ENCODE assay signal across 8 cellular contexts in the genomic region with DNA sequence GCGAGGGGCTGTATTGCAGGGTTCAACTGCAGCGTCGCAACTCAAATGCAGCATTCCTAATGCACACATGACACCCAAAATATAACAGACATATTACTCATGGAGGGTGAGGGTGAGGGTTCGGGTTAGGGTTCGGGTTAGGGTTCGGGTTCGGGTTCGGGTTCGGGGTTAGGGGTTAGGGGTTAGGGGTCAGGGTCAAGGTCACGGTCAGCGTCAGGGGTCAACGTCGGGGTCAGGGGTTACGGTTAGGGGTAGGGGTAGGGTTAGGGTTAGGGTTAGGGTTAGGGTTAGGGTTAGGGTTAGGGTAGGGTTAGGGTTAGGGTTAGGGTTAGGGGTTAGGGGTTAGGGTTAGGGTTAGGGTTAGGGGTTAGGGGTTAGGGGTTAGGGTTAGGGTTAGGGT. TPM values are rescaled to one million over a fixed set of nuclear protein-coding genes. Genes with fewer than 3 reads are reported as not detected.
DNase-seq lines count a peak whose midpoint lies in the region; ATAC-seq and TF ChIP-seq lines count a peak whose summit lies in the region.
"Not testable (repeated sequence)": the region's sequence is repeated elsewhere in the genome, so short reads cannot be mapped to it uniquely, and the experiment has no call there.

No MANE protein-coding gene starts in this region.

- not testable (repeated sequence) for H3K4me1 Mint-ChIP-seq in CD14-positive monocyte; stimulated activated naive CD8-positive, alpha-beta T cell treated with anti-CD3 and anti-CD28 coated beads, Interleukin-15, amount 100 ng/mL, for 72 hours

- not testable (repeated sequence) for H3K27ac Mint-ChIP-seq in CD14-positive monocyte; stimulated activated naive CD8-positive, alpha-beta T cell treated with anti-CD3 and anti-CD28 coated beads, Interleukin-15, amount 100 ng/mL, for 72 hours

- intact Hi-C loops in CD14-positive monocyte (cut with micrococcal nuclease); left cardiac atrium (cut with DNase I); lower lobe of right lung (cut with DNase I): not testable (repeated sequence)

- not testable (repeated sequence) for H3K4me3 ChIP-seq in GM23248; adipocyte (ENCODE audit: low read length); lower lobe of right lung

- not testable (repeated sequence) for TF ChIP-seq CTCF in CD14-positive monocyte (IDR thresholded peaks at IDR 0.05); lower lobe of right lung (IDR thresholded peaks at IDR 0.05)

- 75 to 77% methylated on average over 12 to 14 of the region's 14 CpGs for WGBS in GM23248 (ENCODE audit: low coverage in 1 of 2, low lambda C conversion rate in 2 of 2, missing lambda C conversion rate in 2 of 2), 2 experiments

- H3K4me2 ChIP-seq in GM23248 (ENCODE audit: unreplicated experiment), result not testable (repeated sequence)

- H3K27ac ChIP-seq in GM23248, lower lobe of right lung: not testable (repeated sequence)

- H3K9me3 Mint-ChIP-seq in CD14-positive monocyte; stimulated activated naive CD8-positive, alpha-beta T cell treated with anti-CD3 and anti-CD28 coated beads, Interleukin-15, amount 100 ng/mL, for 72 hours: not testable (repeated sequence)

- H3K4me3 Mint-ChIP-seq in CD14-positive monocyte; stimulated activated naive CD8-positive, alpha-beta T cell treated with anti-CD3 and anti-CD28 coated beads, Interleukin-15, amount 100 ng/mL, for 72 hours: not testable (repeated sequence)

- not testable (repeated sequence) for H3K79me2 ChIP-seq in GM23248 (ENCODE audit: insufficient read depth)

- not testable (repeated sequence) for H3K36me3 ChIP-seq in GM23248 (ENCODE audit: low read depth); adipocyte (ENCODE audit: control insufficient read depth, insufficient read depth, low read length, severe bottlenecking); lower lobe of right lung

- H3K9me3 ChIP-seq in GM23248 (ENCODE audit: low read depth); adipocyte (ENCODE audit: control insufficient read depth, low read length); lower lobe of right lung: not testable (repeated sequence)

- H3K9ac ChIP-seq in GM23248; adipocyte (ENCODE audit: low read length): not testable (repeated sequence)

- H3K27me3 ChIP-seq in GM23248 (replicated peaks; ENCODE audit: insufficient read depth); adipocyte (replicated peaks; ENCODE audit: control insufficient read depth, insufficient read depth, low read length); lower lobe of right lung (ENCODE audit: low read depth): not testable (repeated sequence)

- H3F3A ChIP-seq in GM23248 (ENCODE audit: insufficient read depth), result not testable (repeated sequence)

- in situ Hi-C loops in GM23248 (cut with MboI), result not testable (repeated sequence)

- H3K27me3 Mint-ChIP-seq in CD14-positive monocyte (ENCODE audit: low read depth in 3 of 3); stimulated activated naive CD8-positive, alpha-beta T cell treated with anti-CD3 and anti-CD28 coated beads, Interleukin-15, amount 100 ng/mL, for 72 hours: not testable (repeated sequence)

- peak; percentile 59 for DNase-seq in CD14-positive monocyte (ENCODE audit: low spot score)
- DNase-seq in GM23248, result peak; percentile 46
- DNase-seq in RPMI8226, result peak; percentile 16
- DNase-seq in adipocyte (ENCODE audit: low read depth), result peak; percentile 22
- DNase-seq in dermis blood vessel endothelial cell, result peak; percentile 15
- DNase-seq in left cardiac atrium, result peak; percentile 53
- not testable (repeated sequence) for DNase-seq in lower lobe of right lung
- peak in 1 of 2 donors; percentile 14 for DNase-seq in stimulated activated naive CD8-positive, alpha-beta T cell treated with anti-CD3 and anti-CD28 coated beads, Interleukin-15, amount 100 ng/mL, for 72 hours

- not testable (repeated sequence) for H2AFZ ChIP-seq in GM23248

- not testable (repeated sequence) for H3K9me2 ChIP-seq in GM23248 (ENCODE audit: insufficient read depth)

- H3K36me3 Mint-ChIP-seq in CD14-positive monocyte, result not testable (repeated sequence)

- H3K4me1 ChIP-seq in GM23248 (ENCODE audit: insufficient read depth); adipocyte (ENCODE audit: control insufficient read depth, insufficient read depth, low read length); lower lobe of right lung: not testable (repeated sequence)

- H4K20me1 ChIP-seq in GM23248 (ENCODE audit: insufficient read depth), result not testable (repeated sequence)

- ATAC-seq in left cardiac atrium (peak; percentile 82 to 94), lower lobe of right lung (peak; percentile 76 to 87)
- ATAC-seq in stimulated activated naive CD8-positive, alpha-beta T cell treated with anti-CD3 and anti-CD28 coated beads, Interleukin-15, amount 100 ng/mL, for 72 hours, result peak; percentile 59

RNA-seq across cellular contexts. Expression of a gene that starts 39.4 kb away (rescaled TPM):
- polyA plus RNA-seq in CD14-positive monocyte (1 to 10 TPM; 2.9 to 3.9 TPM), GM23248 (2016; fragmentation: Nextera tagmentation; extraction: Ambion mirVana) (5.0 and 5.8 TPM in 2 replicates)
- total RNA-seq in GM23248 (2014; rRNA removed; shearing (Covaris generic)), result 3.5 and 6.1 TPM in 2 replicates
- total RNA-seq in dermis blood vessel endothelial cell (8.9 and 17.0 TPM in 2 replicates), left cardiac atrium (1 to 10 TPM; 3.5 TPM), lower lobe of right lung (9.1 TPM)
